8 cellular contexts compared by ENCODE assay signal in genomic region chr22:44697423-44698179, GRCh38. TPM values are rescaled to one million over a fixed set of nuclear protein-coding genes. Genes with fewer than 3 reads are reported as not detected.
DNase-seq lines count a peak whose midpoint lies in the region; ATAC-seq and TF ChIP-seq lines count a peak whose summit lies in the region.

No MANE protein-coding gene starts in this region.

- intact Hi-C loops in left lung (cut with DNase I), result loop anchor here in 1 of 2 donors (2.0 kb wide), 1 partner anchor 39 kb away; no protein-coding TSS in a partner anchor

- no peak overlapping the region for H3K27ac ChIP-seq in caudate nucleus (ENCODE audit: low read depth, low read length)
- no peak overlapping the region for H3K27ac ChIP-seq in left lung

- DNase-seq in NAMALWA (ENCODE audit: low spot score) (peak; percentile 83), caudate nucleus (lab: John Stamatoyannopoulos, UW) (peak in 46 of 61 donors; percentile 2 to 67 (median 24)), left lung (peak; percentile 77 to 93), NCI-H1048 (lab: John Stamatoyannopoulos, UW) (no peak)
- DNase-seq in activated CD4-positive, alpha-beta T cell treated with anti-CD3 and anti-CD28 coated beads for 1 hour, result peak; percentile 74
- DNase-seq in stimulated activated CD4-positive, alpha-beta T cell treated with anti-CD3 and anti-CD28 coated beads, Interleukin-4, amount 100 ng/mL, for 4 hours, result peak; percentile 79 to 84

- no peak overlapping the region for H3K4me3 ChIP-seq in left lung

- H3K9me3 ChIP-seq in left lung, result no peaks in the 10 kb centered on the region

- peaks cover 0 to 5% of the 10 kb centered on the region in 2 donors for H3K27me3 ChIP-seq in left lung

- TF ChIP-seq CTCF in GM12873 (IDR thresholded peaks at IDR 0.05; ENCODE audit: insufficient read depth, low read depth, low read length, missing control alignments) (peak; percentile 97), left lung (IDR thresholded peaks at IDR 0.05) (peak; percentile 93)

- H3K4me1 ChIP-seq in left lung, result peaks cover 3 to 16% of the 10 kb centered on the region in 2 donors

- H3K36me3 ChIP-seq in left lung, result no peaks in the 10 kb centered on the region

- peak; percentile 71 for ATAC-seq in left lung
- ATAC-seq in HG03097 (IDR thresholded peaks at IDR 0.05; ENCODE audit: low FRiP score, unreplicated experiment), result no peak

RNA-seq across cellular contexts. Expression of gene PRR5, which starts 4.4 kb away (rescaled TPM):
- total RNA-seq in left lung, result 10 to 100 TPM in 1 of 2 donors, 1 to 10 TPM in 1; 7.1 to 11.0 TPM

RNA-seq across cellular contexts. Expression of gene ARHGAP8, which starts 54.8 kb away (rescaled TPM):
- total RNA-seq in left lung, result 10 to 100 TPM; 18.3 to 23.4 TPM
